Comparison of ENCODE assay signal across 32 cellular contexts in genomic region chr3:5084224-5084623, GRCh38.
"Had no signal": no experiment of that assay in that cellular context is flagged by ENCODE, and none has a peak within 500 bp of the region (broad histone marks: within the 10 kb centered on the region; RNA-seq: fewer than 3 reads in every experiment).

No MANE protein-coding gene starts in this region.

- H3K4me3 ChIP-seq: adrenal gland, body of pancreas, cardiac muscle cell, coronary artery, dorsolateral prefrontal cortex, heart left ventricle had no signal

- H3K27me3 ChIP-seq: adrenal gland, body of pancreas, cardiac muscle cell, dorsolateral prefrontal cortex, heart left ventricle had no signal

- DNase-seq: activated CD4-positive, alpha-beta memory T cell treated with anti-CD3 and anti-CD28 coated beads, Interleukin-2, amount 10 ng/mL, durations not matched to agents 7 days and 5 days; activated CD4-positive, alpha-beta T cell treated with anti-CD3 and anti-CD28 coated beads for 36 hours; activated CD4-positive, alpha-beta T cell treated with anti-CD3 and anti-CD28 coated beads, Interleukin-2, amount 10 ng/mL, durations not matched to agents 24 days and 14 days; activated CD4-positive, CD25-positive, alpha-beta regulatory T cell; activated CD4-positive, CD25-positive, alpha-beta regulatory T cell treated with anti-CD3 and anti-CD28 coated beads, Interleukin-2, amount 50 U/mL, for 72 hours; activated effector memory CD4-positive, alpha-beta T cell treated with anti-CD3 and anti-CD28 coated beads, Interleukin-2, amount 50 U/mL, for 16 hours; activated naive CD4-positive, alpha-beta T cell treated with anti-CD3 and anti-CD28 coated beads for 36 hours; activated naive CD8-positive, alpha-beta T cell treated with anti-CD3 and anti-CD28 coated beads for 36 hours; activated naive CD8-positive, alpha-beta T cell treated with anti-CD3 and anti-CD28 coated beads, Interleukin-2, amount 50 U/mL, for 24 hours; activated T-cell treated with anti-CD3 and anti-CD28 coated beads, Interleukin-2, amount 50 U/mL, for 1 hour; activated T-cell treated with anti-CD3 and anti-CD28 coated beads, Interleukin-2, amount 50 U/mL, for 48 hours; adrenal gland; amygdala; aorta; body of pancreas; central memory CD4-positive, alpha-beta T cell; dorsolateral prefrontal cortex; effector memory CD4-positive, alpha-beta T cell; endodermal cell; foreskin fibroblast; glutamatergic neuron; heart left ventricle; T-helper 1 cell; T-helper 17 cell had no signal

- ATAC-seq: activated CD4-positive, alpha-beta T cell treated with anti-CD3 and anti-CD28 coated beads for 36 hours; activated naive CD8-positive, alpha-beta T cell treated with anti-CD3 and anti-CD28 coated beads, Interleukin-2, amount 50 U/mL, for 24 hours; body of pancreas; esophagus mucosa; heart left ventricle; T-helper 17 cell had no signal

- H3K4me1 ChIP-seq: adrenal gland, body of pancreas had no signal

- H3K36me3 Mint-ChIP-seq: activated naive CD4-positive, alpha-beta T cell treated with anti-CD3 and anti-CD28 coated beads, Interleukin-2, amount 50 U/mL, for 24 hours; activated naive CD8-positive, alpha-beta T cell treated with anti-CD3 and anti-CD28 coated beads for 36 hours had no signal

- H3K27ac ChIP-seq: adrenal gland, body of pancreas, cardiac muscle cell, coronary artery, dorsolateral prefrontal cortex, heart left ventricle had no signal

- FAIRE-seq: frontal cortex had no signal

- H3K27me3 Mint-ChIP-seq: activated naive CD4-positive, alpha-beta T cell treated with anti-CD3 and anti-CD28 coated beads, Interleukin-2, amount 50 U/mL, for 24 hours had no signal

- H3K4me3 Mint-ChIP-seq: activated CD4-positive, alpha-beta memory T cell treated with anti-CD3 and anti-CD28 coated beads, Interleukin-2, amount 10 ng/mL, durations not matched to agents 7 days and 5 days; activated CD4-positive, alpha-beta T cell treated with anti-CD3 and anti-CD28 coated beads for 36 hours; activated CD4-positive, alpha-beta T cell treated with anti-CD3 and anti-CD28 coated beads, Interleukin-2, amount 10 ng/mL, durations not matched to agents 24 days and 14 days; activated naive CD4-positive, alpha-beta T cell treated with anti-CD3 and anti-CD28 coated beads for 36 hours; activated naive CD4-positive, alpha-beta T cell treated with anti-CD3 and anti-CD28 coated beads, Interleukin-2, amount 50 U/mL, for 24 hours; activated naive CD8-positive, alpha-beta T cell treated with anti-CD3 and anti-CD28 coated beads for 36 hours; activated naive CD8-positive, alpha-beta T cell treated with anti-CD3 and anti-CD28 coated beads, Interleukin-2, amount 50 U/mL, for 24 hours; activated T-helper 1 cell treated with anti-CD3 and anti-CD28 coated beads, Interleukin-12 subunit alpha, Interleukin-12 subunit beta, Interleukin-2, Interleukin-4 antibody, amounts not matched to agents 30 ng/mL and 10 ng/mL and 1 ng/mL, durations not matched to agents 14 hours and 24 hours and 36 hours; dendritic cell treated with granulocyte-macrophage colony-stimulating factor and Interleukin-4, amounts not matched to agents 40 ng/mL and 50 ng/mL, for 4 days; endodermal cell; T-helper 17 cell had no signal

- H3K9me3 ChIP-seq: adrenal gland, body of pancreas, heart left ventricle had no signal

- H3K27ac Mint-ChIP-seq: activated CD4-positive, alpha-beta memory T cell treated with anti-CD3 and anti-CD28 coated beads, Interleukin-2, amount 10 ng/mL, durations not matched to agents 7 days and 5 days; activated CD4-positive, alpha-beta T cell treated with anti-CD3 and anti-CD28 coated beads for 36 hours; activated CD4-positive, alpha-beta T cell treated with anti-CD3 and anti-CD28 coated beads, Interleukin-2, amount 10 ng/mL, durations not matched to agents 24 days and 14 days; activated naive CD4-positive, alpha-beta T cell treated with anti-CD3 and anti-CD28 coated beads for 36 hours; activated naive CD4-positive, alpha-beta T cell treated with anti-CD3 and anti-CD28 coated beads, Interleukin-2, amount 50 U/mL, for 24 hours; activated naive CD8-positive, alpha-beta T cell treated with anti-CD3 and anti-CD28 coated beads for 36 hours; activated naive CD8-positive, alpha-beta T cell treated with anti-CD3 and anti-CD28 coated beads, Interleukin-2, amount 50 U/mL, for 24 hours; activated T-helper 1 cell treated with anti-CD3 and anti-CD28 coated beads, Interleukin-12 subunit alpha, Interleukin-12 subunit beta, Interleukin-2, Interleukin-4 antibody, amounts not matched to agents 30 ng/mL and 10 ng/mL and 1 ng/mL, durations not matched to agents 14 hours and 24 hours and 36 hours; activated T-helper 2 cell treated with anti-CD3 and anti-CD28 coated beads, Interferon-gamma antibody, Interleukin-2, Interleukin-4, amounts not matched to agents 10 μg/mL and 5 μg/mL and 100 μg/mL, durations not matched to agents 14 hours and 24 hours and 36 hours; dendritic cell treated with granulocyte-macrophage colony-stimulating factor and Interleukin-4, amounts not matched to agents 40 ng/mL and 50 ng/mL, for 4 days; endodermal cell; T-helper 17 cell had no signal

- H3K9me3 Mint-ChIP-seq: activated CD4-positive, alpha-beta memory T cell treated with anti-CD3 and anti-CD28 coated beads, Interleukin-2, amount 10 ng/mL, durations not matched to agents 7 days and 5 days; activated CD4-positive, alpha-beta T cell treated with anti-CD3 and anti-CD28 coated beads, Interleukin-2, amount 10 ng/mL, durations not matched to agents 24 days and 14 days; activated naive CD4-positive, alpha-beta T cell treated with anti-CD3 and anti-CD28 coated beads for 36 hours; activated naive CD4-positive, alpha-beta T cell treated with anti-CD3 and anti-CD28 coated beads, Interleukin-2, amount 50 U/mL, for 24 hours; activated naive CD8-positive, alpha-beta T cell treated with anti-CD3 and anti-CD28 coated beads for 36 hours; activated naive CD8-positive, alpha-beta T cell treated with anti-CD3 and anti-CD28 coated beads, Interleukin-2, amount 50 U/mL, for 24 hours; activated T-helper 1 cell treated with anti-CD3 and anti-CD28 coated beads, Interleukin-12 subunit alpha, Interleukin-12 subunit beta, Interleukin-2, Interleukin-4 antibody, amounts not matched to agents 30 ng/mL and 10 ng/mL and 1 ng/mL, durations not matched to agents 14 hours and 24 hours and 36 hours; activated T-helper 2 cell treated with anti-CD3 and anti-CD28 coated beads, Interferon-gamma antibody, Interleukin-2, Interleukin-4, amounts not matched to agents 10 μg/mL and 5 μg/mL and 100 μg/mL, durations not matched to agents 14 hours and 24 hours and 36 hours; dendritic cell treated with granulocyte-macrophage colony-stimulating factor and Interleukin-4, amounts not matched to agents 40 ng/mL and 50 ng/mL, for 4 days; endodermal cell had no signal

- H3K4me1 Mint-ChIP-seq: activated CD4-positive, alpha-beta memory T cell treated with anti-CD3 and anti-CD28 coated beads, Interleukin-2, amount 10 ng/mL, durations not matched to agents 7 days and 5 days; activated CD4-positive, alpha-beta T cell treated with anti-CD3 and anti-CD28 coated beads for 36 hours; activated CD4-positive, alpha-beta T cell treated with anti-CD3 and anti-CD28 coated beads, Interleukin-2, amount 10 ng/mL, durations not matched to agents 24 days and 14 days; activated naive CD4-positive, alpha-beta T cell treated with anti-CD3 and anti-CD28 coated beads, Interleukin-2, amount 50 U/mL, for 24 hours; activated naive CD8-positive, alpha-beta T cell treated with anti-CD3 and anti-CD28 coated beads for 36 hours; activated naive CD8-positive, alpha-beta T cell treated with anti-CD3 and anti-CD28 coated beads, Interleukin-2, amount 50 U/mL, for 24 hours; T-helper 17 cell had no signal

- H3K36me3 ChIP-seq: adrenal gland, cardiac muscle cell, heart left ventricle had no signal
